8 cellular contexts compared by ENCODE assay signal in genomic region chr15:75042730-75043508, GRCh38. TPM values are rescaled to one million over a fixed set of nuclear protein-coding genes. Genes with fewer than 3 reads are reported as not detected.
A peak's percentile ranks its signal among the peaks of the same experiment; 100 is the strongest.
DNase-seq lines count a peak whose midpoint lies in the region; ATAC-seq lines count a peak whose summit lies in the region.

No MANE protein-coding gene starts in this region.

- no peaks in the 10 kb centered on the region for H3K27me3 Mint-ChIP-seq in CD4-positive, CD25-positive, alpha-beta regulatory T cell
- no peaks in the 10 kb centered on the region for H3K27me3 Mint-ChIP-seq in T-helper 1 cell treated with Interleukin-12 subunit alpha and Interleukin-12 subunit beta and Interleukin-4 antibody, amounts not matched to agents 30 μg/mL and 1 μg/mL, for 36 hours (ENCODE audit: low read depth)

- no peaks in the 10 kb centered on the region for H3K27me3 ChIP-seq in CD4-positive, CD25-positive, alpha-beta regulatory T cell (ENCODE audit: control insufficient read depth, insufficient read depth, low read length)

- peak; percentile 76 to 78 for ATAC-seq in CD4-positive, CD25-positive, alpha-beta regulatory T cell (ENCODE audit: low read depth in 2 of 2)
- ATAC-seq in GM19328 (IDR thresholded peaks at IDR 0.05; ENCODE audit: unreplicated experiment): peak; percentile 61
- peak; percentile 72 for ATAC-seq in HG03439 (IDR thresholded peaks at IDR 0.05; ENCODE audit: unreplicated experiment)

- no peak overlapping the region for H3K4me3 ChIP-seq in CD4-positive, CD25-positive, alpha-beta regulatory T cell (ENCODE audit: low read depth, low read length)

- H3K36me3 Mint-ChIP-seq in CD4-positive, CD25-positive, alpha-beta regulatory T cell: peaks cover 11% of the 10 kb centered on the region
- H3K36me3 Mint-ChIP-seq in T-helper 1 cell treated with Interleukin-12 subunit alpha and Interleukin-12 subunit beta and Interleukin-4 antibody, amounts not matched to agents 30 μg/mL and 1 μg/mL, for 36 hours (ENCODE audit: low read depth): peaks cover 22% of the 10 kb centered on the region

- DNase-seq in CD4-positive, CD25-positive, alpha-beta regulatory T cell: peak; percentile 22 to 90 (median 41)
- DNase-seq in astrocyte of the hippocampus (ENCODE audit: low read depth, low spot score) (peak; percentile 42), iris pigment epithelial cell (ENCODE audit: low read depth) (peak; percentile 36), dedifferentiated amniotic fluid mesenchymal stem cell (ENCODE audit: extremely low spot score) (no peak)
- peak; percentile 35 for DNase-seq in stimulated activated CD4-positive, alpha-beta T cell treated with anti-CD3 and anti-CD28 coated beads, Interleukin-1b, Interleukin-23, amount 100 ng/mL, for 48 hours

- H3K4me1 ChIP-seq in CD4-positive, CD25-positive, alpha-beta regulatory T cell (ENCODE audit: control insufficient read depth, insufficient read depth, low read length, poor library complexity, severe bottlenecking): peaks cover 37% of the 10 kb centered on the region

- H3K4me3 Mint-ChIP-seq in CD4-positive, CD25-positive, alpha-beta regulatory T cell: peak overlapping the region in 2 of 4 donors; percentile 23 to 27
- peak overlapping the region; percentile 80 for H3K4me3 Mint-ChIP-seq in T-helper 1 cell treated with Interleukin-12 subunit alpha and Interleukin-12 subunit beta and Interleukin-4 antibody, amounts not matched to agents 30 μg/mL and 1 μg/mL, for 36 hours

- H3K27ac ChIP-seq in CD4-positive, CD25-positive, alpha-beta regulatory T cell (ENCODE audit: insufficient read depth, low read length, poor library complexity, severe bottlenecking): no peak overlapping the region

- no peaks in the 10 kb centered on the region for H3K36me3 ChIP-seq in CD4-positive, CD25-positive, alpha-beta regulatory T cell (ENCODE audit: control insufficient read depth, insufficient read depth, low read length)

- peak overlapping the region in 2 of 3 donors; percentile 35 to 82 for H3K27ac Mint-ChIP-seq in CD4-positive, CD25-positive, alpha-beta regulatory T cell
- H3K27ac Mint-ChIP-seq in T-helper 1 cell treated with Interleukin-12 subunit alpha and Interleukin-12 subunit beta and Interleukin-4 antibody, amounts not matched to agents 30 μg/mL and 1 μg/mL, for 36 hours: peak overlapping the region; percentile 89

- peaks cover 17 to 50% (median 31%) of the 10 kb centered on the region in 4 donors for H3K4me1 Mint-ChIP-seq in CD4-positive, CD25-positive, alpha-beta regulatory T cell
- peaks cover 65% of the 10 kb centered on the region for H3K4me1 Mint-ChIP-seq in T-helper 1 cell treated with Interleukin-12 subunit alpha and Interleukin-12 subunit beta and Interleukin-4 antibody, amounts not matched to agents 30 μg/mL and 1 μg/mL, for 36 hours (ENCODE audit: low read depth)

- no peaks in the 10 kb centered on the region for H3K9me3 ChIP-seq in CD4-positive, CD25-positive, alpha-beta regulatory T cell (ENCODE audit: control insufficient read depth in 2 of 2, low read length in 2 of 2)

- H3K9me3 Mint-ChIP-seq in CD4-positive, CD25-positive, alpha-beta regulatory T cell: no peaks in the 10 kb centered on the region
- no peaks in the 10 kb centered on the region for H3K9me3 Mint-ChIP-seq in T-helper 1 cell treated with Interleukin-12 subunit alpha and Interleukin-12 subunit beta and Interleukin-4 antibody, amounts not matched to agents 30 μg/mL and 1 μg/mL, for 36 hours

RNA-seq across cellular contexts. Expression of gene PPCDC, which starts 19.5 kb away (rescaled TPM):
- total RNA-seq in CD4-positive, CD25-positive, alpha-beta regulatory T cell: 11.0 TPM
- polyA plus RNA-seq in CD4-positive, CD25-positive, alpha-beta regulatory T cell: 10 to 100 TPM; 12.3 to 15.5 (median 12.8) TPM

RNA-seq across cellular contexts. Expression of gene SCAMP5, which starts 47.6 kb away (rescaled TPM):
- 1.3 TPM for total RNA-seq in CD4-positive, CD25-positive, alpha-beta regulatory T cell
- polyA plus RNA-seq in CD4-positive, CD25-positive, alpha-beta regulatory T cell: under 1 TPM in 2 of 4 donors, not detected in 2; 0.20 to 0.25 TPM
